Comparison of ENCODE assay signal across 8 cellular contexts in genomic region chr16:88455610-88456355, GRCh38. TPM values are rescaled to one million over a fixed set of nuclear protein-coding genes. Genes with fewer than 3 reads are reported as not detected.
DNase-seq lines count a peak whose midpoint lies in the region; ATAC-seq and TF ChIP-seq lines count a peak whose summit lies in the region.

No MANE protein-coding gene starts in this region.

- peak; percentile 28 for ATAC-seq in GM21825 (IDR thresholded peaks at IDR 0.05; ENCODE audit: unreplicated experiment)
- ATAC-seq in HG03159 (IDR thresholded peaks at IDR 0.05; ENCODE audit: unreplicated experiment), result no peak

- POLR2A ChIA-PET in RWPE1 (lab: Yijun Ruan, JAX; ENCODE audit: low non-redundant PET), result no interaction called here

- H3K27me3 ChIP-seq in iPS-20b (ENCODE audit: insufficient read depth, low read length), result peaks cover 67% of the 10 kb centered on the region

- H3K4me1 ChIP-seq in iPS-20b (ENCODE audit: insufficient read depth, low read length), result 0 out of 2 replicates have a peak, but pooled peaks cover 4% of the 10 kb centered on the region

- H3K27ac ChIP-seq in RWPE1 (peak overlapping the region; percentile 80), iPS-20b (ENCODE audit: low read length) (no peak overlapping the region)

- H3K27ac Mint-ChIP-seq in activated naive CD4-positive, alpha-beta T cell treated with anti-CD3 and anti-CD28 coated beads, Interleukin-2, amount 50 U/mL, for 24 hours, result peak overlapping the region; percentile 97

- H3K4me1 Mint-ChIP-seq in activated naive CD4-positive, alpha-beta T cell treated with anti-CD3 and anti-CD28 coated beads, Interleukin-2, amount 50 U/mL, for 24 hours, result peaks cover 41% of the 10 kb centered on the region

- peak overlapping the region; percentile 90 for H3K4me3 Mint-ChIP-seq in activated naive CD4-positive, alpha-beta T cell treated with anti-CD3 and anti-CD28 coated beads, Interleukin-2, amount 50 U/mL, for 24 hours

- TF ChIP-seq CTCF in RWPE1 (conservative IDR thresholded peaks at IDR 0.05; ENCODE audit: low read depth), result no peak; the same call in 1 of the 2 replicates

- H3K9me3 Mint-ChIP-seq in activated naive CD4-positive, alpha-beta T cell treated with anti-CD3 and anti-CD28 coated beads, Interleukin-2, amount 50 U/mL, for 24 hours, result no peaks in the 10 kb centered on the region

- CTCF ChIA-PET in RWPE1 (lab: Yijun Ruan, JAX), result interaction anchor here (0.6 to 2.0 kb wide), 3 partner anchors 27 to 82 kb away, joined by 3 to 7 read pairs (median 3); no protein-coding TSS in a partner anchor

- peak; percentile 61 for DNase-seq in COR-L47 (lab: John Stamatoyannopoulos, UW)
- peak; percentile 55 for DNase-seq in RWPE1 (ENCODE audit: low spot score)
- peak; percentile 62 to 64 for DNase-seq in stimulated activated CD4-positive, alpha-beta T cell treated with anti-CD3 and anti-CD28 coated beads, Interleukin-1b, Interleukin-23, amount 100 ng/mL, for 4 hours (ENCODE audit: low read depth in 2 of 2)
- DNase-seq in mesenteric fat pad (ENCODE audit: low spot score), result no peak

- peak overlapping the region; percentile 67 for H3K4me3 ChIP-seq in iPS-20b (ENCODE audit: low read length)

- peaks cover 1% of the 10 kb centered on the region for H3K36me3 Mint-ChIP-seq in activated naive CD4-positive, alpha-beta T cell treated with anti-CD3 and anti-CD28 coated beads, Interleukin-2, amount 50 U/mL, for 24 hours

- no peaks in the 10 kb centered on the region for H3K9me3 ChIP-seq in iPS-20b (ENCODE audit: insufficient read depth, low read depth, low read length)

- peak overlapping the region; percentile 53; the same call in 1 of the 2 replicates for H3K9ac ChIP-seq in iPS-20b (ENCODE audit: low read depth, low read length)

- no peaks in the 10 kb centered on the region for H3K36me3 ChIP-seq in iPS-20b (ENCODE audit: insufficient read depth, low read depth, low read length)

- no peaks in the 10 kb centered on the region for H3K27me3 Mint-ChIP-seq in activated naive CD4-positive, alpha-beta T cell treated with anti-CD3 and anti-CD28 coated beads, Interleukin-2, amount 50 U/mL, for 24 hours

RNA-seq across cellular contexts. Expression of gene ZFPM1, which starts 2.7 kb away (rescaled TPM):
- total RNA-seq in mesenteric fat pad, result 4.8 TPM
